Comparison of ENCODE assay signal across 18 cellular contexts in the genomic region with DNA sequence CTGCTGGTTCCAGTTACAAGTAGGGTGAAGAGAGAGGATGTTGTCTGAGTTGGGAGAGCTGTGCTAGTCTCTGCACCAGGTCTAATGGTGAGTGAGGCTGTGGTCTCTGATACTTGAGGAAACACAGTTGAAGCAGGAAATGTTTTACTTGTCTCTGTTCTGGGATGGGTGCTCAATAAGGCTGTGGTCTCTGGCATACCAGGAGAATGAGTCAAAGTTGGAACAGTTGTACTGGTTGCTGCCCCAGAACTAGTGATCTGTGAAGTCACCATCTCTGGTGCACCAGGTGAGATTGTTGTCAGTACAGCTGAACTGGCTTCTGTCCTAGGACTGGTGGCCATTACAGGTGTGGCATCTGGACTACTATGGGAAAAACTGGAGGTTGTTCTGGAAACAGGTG.
"Had no signal": no experiment of that assay in that cellular context is flagged by ENCODE, and none has a peak within 500 bp of the region (broad histone marks: within the 10 kb centered on the region; RNA-seq: fewer than 3 reads in every experiment).

No MANE protein-coding gene starts in this region.

- H3K27ac Mint-ChIP-seq: activated CD8-positive, alpha-beta T cell treated with anti-CD3 and anti-CD28 coated beads, Interleukin-2, amount 10 ng/mL, durations not matched to agents 7 days and 5 days; activated naive CD8-positive, alpha-beta T cell; natural killer cell; stimulated activated memory B cell treated with anti-CD40 and anti-IgM and Interleukin-4, amounts not matched to agents 10 μg/mL and 1 μg/mL and 100 μg/mL, for 72 hours had no signal

- H3K9ac ChIP-seq: parathyroid adenoma had no signal

- H3K27me3 Mint-ChIP-seq: stimulated activated memory B cell treated with anti-CD40 and anti-IgM and Interleukin-4, amounts not matched to agents 10 μg/mL and 1 μg/mL and 100 μg/mL, for 72 hours had no signal

- ATAC-seq: activated CD8-positive, alpha-beta T cell treated with anti-CD3 and anti-CD28 coated beads, Interleukin-2, amount 10 ng/mL, durations not matched to agents 7 days and 5 days; esophagus mucosa; natural killer cell; stimulated activated memory B cell treated with anti-CD40 and anti-IgM and Interleukin-4, amounts not matched to agents 10 μg/mL and 1 μg/mL and 100 μg/mL, for 72 hours had no signal

- H3K27ac ChIP-seq: hepatocyte, left ventricle myocardium inferior, neutrophil, parathyroid adenoma, thyroid gland had no signal

- H3K4me1 ChIP-seq: left ventricle myocardium inferior, parathyroid adenoma, thyroid gland had no signal

- H3K36me3 ChIP-seq: left ventricle myocardium inferior, neutrophil, thyroid gland had no signal

- DNase-seq: activated CD4-positive, alpha-beta T cell treated with anti-CD3 and anti-CD28 coated beads for 4 hours; activated CD8-positive, alpha-beta memory T cell treated with anti-CD3 and anti-CD28 coated beads, Interleukin-2, amount 50 U/mL, for 4 hours; activated CD8-positive, alpha-beta T cell treated with anti-CD3 and anti-CD28 coated beads, Interleukin-2, amount 10 ng/mL, durations not matched to agents 7 days and 5 days; activated effector memory CD4-positive, alpha-beta T cell treated with anti-CD3 and anti-CD28 coated beads, Interleukin-2, amount 50 U/mL, for 16 hours; activated T-cell treated with anti-CD3 and anti-CD28 coated beads, Interleukin-2, amount 50 U/mL, for 48 hours; amygdala; kidney; left ventricle myocardium inferior; natural killer cell; stimulated activated CD4-positive, alpha-beta T cell treated with anti-CD3 and anti-CD28 coated beads, Interleukin-2, amount 100 ng/mL, for 48 hours; T-helper 2 cell; thyroid gland had no signal

- H2AFZ ChIP-seq: hepatocyte, parathyroid adenoma had no signal

- H3K4me1 Mint-ChIP-seq: natural killer cell; stimulated activated memory B cell treated with anti-CD40 and anti-IgM and Interleukin-4, amounts not matched to agents 10 μg/mL and 1 μg/mL and 100 μg/mL, for 72 hours had no signal

- H3K4me3 Mint-ChIP-seq: activated CD8-positive, alpha-beta T cell treated with anti-CD3 and anti-CD28 coated beads, Interleukin-2, amount 10 ng/mL, durations not matched to agents 7 days and 5 days; activated naive CD8-positive, alpha-beta T cell; natural killer cell; stimulated activated memory B cell treated with anti-CD40 and anti-IgM and Interleukin-4, amounts not matched to agents 10 μg/mL and 1 μg/mL and 100 μg/mL, for 72 hours had no signal

- H3K9me3 ChIP-seq: left ventricle myocardium inferior, neutrophil, thyroid gland had no signal

- H3K4me3 ChIP-seq: hepatocyte, left ventricle myocardium inferior, thyroid gland had no signal

- H3K79me2 ChIP-seq: hepatocyte, parathyroid adenoma had no signal

- H3K36me3 Mint-ChIP-seq: natural killer cell; stimulated activated memory B cell treated with anti-CD40 and anti-IgM and Interleukin-4, amounts not matched to agents 10 μg/mL and 1 μg/mL and 100 μg/mL, for 72 hours had no signal

- H3K27me3 ChIP-seq: hepatocyte, neutrophil, thyroid gland had no signal

- H3K4me2 ChIP-seq: hepatocyte had no signal
